In the genomic region with DNA sequence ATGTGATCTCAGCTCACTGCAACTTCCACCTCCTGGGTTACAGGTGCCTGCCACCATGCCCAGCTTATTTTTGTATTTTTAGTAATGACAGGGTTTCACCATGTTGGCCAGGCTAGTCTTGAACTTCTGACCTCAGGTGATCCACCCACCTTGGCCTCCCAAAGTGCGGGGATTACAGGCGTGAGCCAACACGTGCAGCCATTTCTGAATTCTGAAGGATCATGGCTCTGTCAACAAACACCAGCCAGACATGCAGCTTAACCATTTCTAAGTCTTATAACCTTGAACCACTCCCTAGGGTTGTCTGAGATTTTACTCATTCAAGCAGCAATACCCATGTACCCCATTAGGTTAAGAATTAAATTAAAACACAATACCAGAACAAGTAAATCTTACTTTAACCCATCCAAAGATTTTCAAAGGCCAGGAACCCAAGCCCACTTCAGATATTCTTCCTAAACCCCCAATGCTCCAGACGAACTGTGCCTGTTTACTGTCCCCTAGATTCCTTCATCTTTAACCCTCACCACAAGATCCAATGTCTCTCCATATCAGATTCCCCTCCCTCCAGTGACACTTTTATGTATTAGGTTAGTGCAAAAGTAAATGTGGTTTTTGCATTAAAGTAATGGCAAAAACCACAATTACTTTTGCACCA, we compare ENCODE assay signal across 19 cellular contexts. TPM values are rescaled to one million over a fixed set of nuclear protein-coding genes. Genes with fewer than 3 reads are reported as not detected.
DNase-seq lines count a peak whose midpoint lies in the region; ATAC-seq and TF ChIP-seq lines count a peak whose summit lies in the region.
"Had no signal": no experiment of that assay in that cellular context is flagged by ENCODE, and none has a peak within 500 bp of the region (broad histone marks: within the 10 kb centered on the region; RNA-seq: fewer than 3 reads in every experiment).

No MANE protein-coding gene starts in this region.

- 86% methylated on average over 4 of the region's 4 CpGs for WGBS in SK-N-SH (ENCODE audit: low lambda C conversion rate)
- 93% methylated on average over 4 of the region's 4 CpGs for WGBS in mesenchymal stem cell

- no peak overlapping the region for H3K14ac ChIP-seq in mesenchymal stem cell (ENCODE audit: low read length in 2 of 2)

- peaks cover 37% of the 10 kb centered on the region for H3K36me3 Mint-ChIP-seq in WTC11

- H3K18ac ChIP-seq in mesenchymal stem cell (ENCODE audit: low read depth in 1 of 2, low read length in 2 of 2): no peak overlapping the region

- H3K27ac ChIP-seq in SK-N-SH (ENCODE audit: low read depth in 2 of 2, low read length in 1 of 2) (no peak overlapping the region), mesenchymal stem cell (ENCODE audit: low read length, poor library complexity, severe bottlenecking) (no peak overlapping the region)
- H3K27ac ChIP-seq: BLaER1, cardiac muscle cell, heart right ventricle, right atrium auricular region had no signal

- H3K4me3 ChIP-seq in SK-N-SH (ENCODE audit: low read depth in 2 of 2, low read length in 1 of 2) (no peak overlapping the region), mesenchymal stem cell (ENCODE audit: insufficient read depth in 1 of 2, low read depth in 1 of 2, low read length in 2 of 2) (no peak overlapping the region)
- H3K4me3 ChIP-seq: BLaER1, cardiac muscle cell, heart right ventricle, right atrium auricular region had no signal

- ATAC-seq in SK-N-SH treated with all-trans-retinoic acid at 6 μM for 48 hours (no peak), WTC11 (no peak), GM18517 (IDR thresholded peaks at IDR 0.05; ENCODE audit: unreplicated experiment) (no peak)
- ATAC-seq: heart right ventricle had no signal

- H3K27me3 ChIP-seq in SK-N-SH (ENCODE audit: insufficient read depth) (no peaks in the 10 kb centered on the region), mesenchymal stem cell (ENCODE audit: control insufficient read depth in 1 of 2, insufficient read depth in 1 of 2, low read length in 2 of 2) (no peaks in the 10 kb centered on the region)
- H3K27me3 ChIP-seq: BLaER1, cardiac muscle cell, heart right ventricle, right atrium auricular region had no signal

- no peaks in the 10 kb centered on the region for H3K9me3 ChIP-seq in SK-N-SH
- no peaks in the 10 kb centered on the region for H3K9me3 ChIP-seq in mesenchymal stem cell (ENCODE audit: control insufficient read depth, low read length)
- H3K9me3 ChIP-seq: BLaER1, heart right ventricle, right atrium auricular region had no signal

- peaks cover 23 to 31% of the 10 kb centered on the region in 2 experiments for H3K36me3 ChIP-seq in SK-N-SH (replicated peaks in 1 of 2; ENCODE audit: control insufficient read depth in 1 of 2, insufficient read depth in 2 of 2, low read length in 1 of 2)
- H3K36me3 ChIP-seq in mesenchymal stem cell (ENCODE audit: control insufficient read depth in 1 of 2, insufficient read depth in 2 of 2, low read depth in 1 of 2, low read length in 2 of 2): peaks cover 18 to 38% of the 10 kb centered on the region in 2 experiments

- 0 out of 2 replicates have a peak, but pooled peaks cover 8% of the 10 kb centered on the region for H4K20me1 ChIP-seq in SK-N-SH (ENCODE audit: insufficient read depth)

- H4K8ac ChIP-seq in mesenchymal stem cell (ENCODE audit: low read length): no peak overlapping the region

- peaks cover 8% of the 10 kb centered on the region for H3K79me1 ChIP-seq in mesenchymal stem cell (replicated peaks; ENCODE audit: low read length, poor library complexity, severe bottlenecking)

- H2AFZ ChIP-seq in SK-N-SH (ENCODE audit: low read depth) (no peak overlapping the region), mesenchymal stem cell (ENCODE audit: low read depth, low read length) (no peak overlapping the region)

- H3K9me3 Mint-ChIP-seq in WTC11: no peaks in the 10 kb centered on the region

- TF ChIP-seq EP300 in SK-N-SH (IDR thresholded peaks at IDR 0.05; ENCODE audit: borderline replicate concordance in 1 of 2, low read depth in 1 of 2, low read length in 1 of 2): no peak

- H3K9me2 ChIP-seq in SK-N-SH: no peaks in the 10 kb centered on the region

- H3K4me2 ChIP-seq in SK-N-SH (no peak overlapping the region), mesenchymal stem cell (ENCODE audit: low read length, poor library complexity, severe bottlenecking) (no peak overlapping the region)
- H3K4me2 ChIP-seq: BLaER1 had no signal

- H2BK12ac ChIP-seq in mesenchymal stem cell (ENCODE audit: low read length in 2 of 2): no peak overlapping the region

- H3K27me3 Mint-ChIP-seq in WTC11 (ENCODE audit: low read depth): no peaks in the 10 kb centered on the region

- no peak for TF ChIP-seq CTCF in SK-N-SH (IDR thresholded peaks at IDR 0.05)
- no peak for TF ChIP-seq CTCF in WTC11 (IDR thresholded peaks at IDR 0.05)

- CTCF ChIA-PET in SK-N-SH (lab: Yijun Ruan, JAX): interaction anchor here (2.9 kb wide), 1 partner anchor 127 kb away, joined by 8 read pairs; no protein-coding TSS in a partner anchor
- CTCF ChIA-PET in WTC11 (lab: Charles Lee): no interaction called here

- no peak overlapping the region for H2BK5ac ChIP-seq in mesenchymal stem cell (ENCODE audit: low read depth, low read length, poor library complexity, severe bottlenecking)

- no peak overlapping the region for H2AK5ac ChIP-seq in mesenchymal stem cell (ENCODE audit: low read length, severe bottlenecking)

- no peak overlapping the region for H4K91ac ChIP-seq in mesenchymal stem cell (ENCODE audit: low read length)

- peaks cover 33% of the 10 kb centered on the region for H3K79me2 ChIP-seq in SK-N-SH (ENCODE audit: insufficient read depth)

- H3K4ac ChIP-seq in mesenchymal stem cell (ENCODE audit: low read depth in 1 of 2, low read length in 2 of 2): no peak overlapping the region

- H3F3A ChIP-seq in SK-N-SH (replicated peaks; ENCODE audit: insufficient read depth): peaks cover 34% of the 10 kb centered on the region

- no peak overlapping the region for H3K23ac ChIP-seq in mesenchymal stem cell (ENCODE audit: low read length in 2 of 2)

- no peak for TF ChIP-seq RAD21 in SK-N-SH (IDR thresholded peaks at IDR 0.05; ENCODE audit: low read length)

- H3K4me1 Mint-ChIP-seq in WTC11: peaks cover 21% of the 10 kb centered on the region

- H3K9ac ChIP-seq in SK-N-SH (no peak overlapping the region), mesenchymal stem cell (ENCODE audit: low read length) (peak overlapping the region; percentile 99)
- H3K9ac ChIP-seq: BLaER1 had no signal

- POLR2A ChIA-PET in SK-N-SH (lab: Yijun Ruan, JAX) (no interaction called here), WTC11 (lab: Charles Lee) (interaction anchor here (0.7 to 0.8 kb wide), 2 partner anchors 238 to 1653 kb away, joined by 3 to 6 read pairs; partner anchors contain the start of gene IGSF22)

- H2BK120ac ChIP-seq in mesenchymal stem cell (ENCODE audit: low read depth, low read length): no peak overlapping the region

- peak overlapping the region; percentile 8 for H3K27ac Mint-ChIP-seq in WTC11

- DNase-seq in SK-N-SH: no peak
- DNase-seq in ELR (ENCODE audit: low read depth): peak; percentile 21
- no peak for DNase-seq in WTC11 (ENCODE audit: low spot score)
- no peak for DNase-seq in mesenchymal stem cell
- no peak for DNase-seq in DMS79 treated with DMSO at 0.1 percent for 48 hours (lab: John Stamatoyannopoulos, UW)
- DNase-seq in T-helper 2 cell: no peak
- DNase-seq: activated CD4-positive, CD25-positive, alpha-beta regulatory T cell; heart right ventricle; islet precursor cell; mammary epithelial cell; NCI-H2029; NCI-H446 treated with DMSO at 0.1 percent for 48 hours; stimulated activated CD4-positive, alpha-beta T cell treated with anti-CD3 and anti-CD28 coated beads, Interleukin-15, amount 100 ng/mL, for 24 hours; stimulated activated naive CD4-positive, alpha-beta T cell treated with Interleukin-2 at 50 U/mL for 16 hours had no signal

- no peak overlapping the region for H3K4me3 Mint-ChIP-seq in WTC11

- H2BK15ac ChIP-seq in mesenchymal stem cell (ENCODE audit: low read depth, poor library complexity, severe bottlenecking): no peak overlapping the region

- H3K4me1 ChIP-seq in SK-N-SH (ENCODE audit: control insufficient read depth in 1 of 2, insufficient read depth in 2 of 2, low read depth in 1 of 2, low read length in 1 of 2) (peaks cover 7 to 18% of the 10 kb centered on the region in 2 experiments; a peak in 2 of 4 replicates), mesenchymal stem cell (ENCODE audit: control insufficient read depth, insufficient read depth, low read depth, low read length) (peaks cover 13% of the 10 kb centered on the region)

TF ChIP-seq in SK-N-SH treated with all-trans-retinoic acid at 6 μM for 48 hours, 23 proteins besides CTCF, POLR2A, EP300 and RAD21 (continues in another document):
- no peak for TF ChIP-seq ZFP30 (CRISPR knock-in tag; IDR thresholded peaks at IDR 0.05)

TF ChIP-seq in SK-N-SH, 30 proteins besides CTCF, POLR2A, EP300 and RAD21 (continues in another document):
- TF ChIP-seq TCF12 (IDR thresholded peaks at IDR 0.05) (no peak), MXI1 (IDR thresholded peaks at IDR 0.05; ENCODE audit: low read depth, low read length) (no peak), EZH2phosphoT487 (IDR thresholded peaks at IDR 0.05; ENCODE audit: borderline replicate concordance, low read depth) (no peak)

TF ChIP-seq in WTC11, 78 proteins besides CTCF, POLR2A, EP300 and RAD21 (continues in another document):
- peak; percentile 75 for TF ChIP-seq ERG (CRISPR knock-in tag; IDR thresholded peaks at IDR 0.05)

RNA-seq across cellular contexts. Expression of gene RPS13, which starts 4.0 kb away (rescaled TPM):
- 950 and 997 TPM in 2 replicates for polyA plus RNA-seq in SK-N-SH (2012; rRNA removed)
- polyA plus RNA-seq in SK-N-SH (2012; cell fraction: cytosol; rRNA removed): 1,441 and 1,610 TPM in 2 replicates
- 362 and 364 TPM in 2 replicates for polyA plus RNA-seq in SK-N-SH (2012; cell fraction: nucleus; rRNA removed)
- total RNA-seq in WTC11 (2021): 1,191 to 1,268 TPM (median 1,200 TPM) in 3 replicates
- 1,828 TPM for polyA plus RNA-seq in mesenchymal stem cell (2013, experiment 1 of 2)
- polyA plus RNA-seq in mesenchymal stem cell (2013, experiment 2 of 2): 1,851 TPM

RNA-seq across cellular contexts. Expression of gene PLEKHA7, which starts 59.3 kb away (rescaled TPM):
- polyA plus RNA-seq in SK-N-SH (2012; rRNA removed): 0.08 and 0.12 TPM in 2 replicates
- 0.03 and 0.04 TPM in 2 replicates for polyA plus RNA-seq in SK-N-SH (2012; cell fraction: cytosol; rRNA removed)
- polyA plus RNA-seq in SK-N-SH (2012; cell fraction: nucleus; rRNA removed): 0.45 and 0.46 TPM in 2 replicates
- 13.0 to 16.2 TPM (median 15.3 TPM) in 3 replicates for total RNA-seq in WTC11 (2021)
- 0.52 TPM for polyA plus RNA-seq in mesenchymal stem cell (2013, experiment 1 of 2)
- 0.56 TPM for polyA plus RNA-seq in mesenchymal stem cell (2013, experiment 2 of 2)
